Comparison of ENCODE assay signal across 14 cellular contexts in the genomic region with DNA sequence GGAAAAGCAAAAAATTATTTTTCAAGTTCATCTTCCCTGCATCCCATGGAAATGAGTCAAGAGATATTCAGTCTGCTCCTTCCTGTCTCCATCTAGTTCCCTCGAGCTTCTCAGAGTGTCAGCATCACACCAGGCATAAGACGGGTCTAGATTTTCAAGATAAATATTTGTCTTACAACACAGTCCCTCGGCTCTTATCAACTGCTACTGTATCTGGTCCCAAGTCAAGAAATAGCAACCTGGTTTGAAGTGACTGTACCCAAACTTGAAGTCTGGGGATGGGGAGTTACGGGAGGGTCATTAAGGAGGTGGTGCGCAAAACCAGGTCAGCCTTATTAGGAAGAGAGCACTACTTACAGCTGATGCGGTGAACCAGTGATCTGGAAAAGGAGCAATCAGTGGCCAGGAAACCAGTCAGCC. TPM values are rescaled to one million over a fixed set of nuclear protein-coding genes. Genes with fewer than 3 reads are reported as not detected.
DNase-seq lines count a peak whose midpoint lies in the region; ATAC-seq and TF ChIP-seq lines count a peak whose summit lies in the region.
"Had no signal": no experiment of that assay in that cellular context is flagged by ENCODE, and none has a peak within 500 bp of the region (broad histone marks: within the 10 kb centered on the region; RNA-seq: fewer than 3 reads in every experiment).

No MANE protein-coding gene starts in this region.

- DNase-seq in EH (ENCODE audit: low read depth) (peak; percentile 88), SK-N-SH (no peak), erythroblast (lab: John Stamatoyannopoulos, UW) (peak; percentile 43 to 56), non-pigmented ciliary epithelial cell (ENCODE audit: low read depth) (peak; percentile 84), GF-D8 (lab: John Stamatoyannopoulos, UW) (no peak), ecto neural progenitor cell (ENCODE audit: low spot score) (no peak), CD1c-positive myeloid dendritic cell (ENCODE audit: extremely low spot score) (no peak)
- DNase-seq: activated CD4-positive, alpha-beta T cell treated with anti-CD3 and anti-CD28 coated beads for 4 hours; activated naive CD8-positive, alpha-beta T cell treated with anti-CD3 and anti-CD28 coated beads, Interleukin-2, amount 10 ng/mL, durations not matched to agents 7 days and 5 days; DMS79; mucosa of descending colon; stimulated activated CD4-positive, alpha-beta T cell treated with anti-CD3 and anti-CD28 coated beads, Interleukin-15, amount 100 ng/mL, for 24 hours had no signal

- no peaks in the 10 kb centered on the region for H3K9me2 ChIP-seq in SK-N-SH

- H3K4me3 ChIP-seq in SK-N-SH (ENCODE audit: low read depth in 2 of 2, low read length in 1 of 2) = no peak overlapping the region
- H3K4me3 ChIP-seq: mucosa of descending colon had no signal

- no peaks in the 10 kb centered on the region for H3K27me3 ChIP-seq in SK-N-SH (ENCODE audit: insufficient read depth)

- H4K20me1 ChIP-seq in SK-N-SH (ENCODE audit: insufficient read depth) = no peaks in the 10 kb centered on the region; the same call in 1 of the 2 replicates

- peak in 1 of 2 experiments; percentile 19; a peak in 1 of 4 replicates for TF ChIP-seq EP300 in SK-N-SH (IDR thresholded peaks at IDR 0.05; ENCODE audit: borderline replicate concordance in 1 of 2, low read depth in 1 of 2, low read length in 1 of 2)

- TF ChIP-seq RAD21 in SK-N-SH (IDR thresholded peaks at IDR 0.05; ENCODE audit: low read length) = no peak

- no peak overlapping the region for H2AFZ ChIP-seq in SK-N-SH (ENCODE audit: low read depth)

- CTCF ChIA-PET in SK-N-SH (lab: Yijun Ruan, JAX) = interaction anchor here (1.6 to 3.0 kb wide), 3 partner anchors 54 to 57 kb away, joined by 3 to 22 read pairs (median 13); no protein-coding TSS in a partner anchor

- peaks cover 17% of the 10 kb centered on the region for H3F3A ChIP-seq in SK-N-SH (replicated peaks; ENCODE audit: insufficient read depth)

- peaks cover 99% of the 10 kb centered on the region for H3K79me2 ChIP-seq in SK-N-SH (ENCODE audit: insufficient read depth)

- TF ChIP-seq CTCF in SK-N-SH (IDR thresholded peaks at IDR 0.05) = no peak

- H3K27ac ChIP-seq in SK-N-SH (ENCODE audit: low read depth in 2 of 2, low read length in 1 of 2) = peak overlapping the region; percentile 16 to 93; a peak in 3 of 4 replicates

- POLR2A ChIA-PET in SK-N-SH (lab: Yijun Ruan, JAX) = no interaction called here

- H3K9ac ChIP-seq in SK-N-SH = peak overlapping the region; percentile 66; the same call in 1 of the 2 replicates

- 46% methylated on average over 6 of the region's 6 CpGs for WGBS in SK-N-SH (ENCODE audit: low lambda C conversion rate)

- H3K4me1 ChIP-seq in SK-N-SH (ENCODE audit: control insufficient read depth in 1 of 2, insufficient read depth in 2 of 2, low read depth in 1 of 2, low read length in 1 of 2) = peaks cover 17 to 22% of the 10 kb centered on the region in 2 experiments; a peak in 3 of 4 replicates

- no peak for TF ChIP-seq POLR2A in erythroblast (IDR thresholded peaks at IDR 0.05; ENCODE audit: low read length)

- no peaks in the 10 kb centered on the region for H3K9me3 ChIP-seq in SK-N-SH
- H3K9me3 ChIP-seq: mucosa of descending colon had no signal

- peaks cover 0 to 8% of the 10 kb centered on the region in 2 experiments for H3K36me3 ChIP-seq in SK-N-SH (replicated peaks in 1 of 2; ENCODE audit: control insufficient read depth in 1 of 2, insufficient read depth in 2 of 2, low read length in 1 of 2)

- H3K4me2 ChIP-seq in SK-N-SH = peak overlapping the region; percentile 56; the same call in 1 of the 2 replicates

- no peak for ATAC-seq in HG03342 (IDR thresholded peaks at IDR 0.05; ENCODE audit: unreplicated experiment)
- ATAC-seq: HCT116, mucosa of descending colon had no signal

TF ChIP-seq in SK-N-SH, 30 proteins besides CTCF, POLR2A, EP300 and RAD21:
- TF ChIP-seq TCF12 (IDR thresholded peaks at IDR 0.05) (peak; percentile 41), PBX3 (IDR thresholded peaks at IDR 0.05) (peak; percentile 24; the same call in 1 of the 2 replicates), YY1 (IDR thresholded peaks at IDR 0.05; ENCODE audit: low read depth) (no peak), FOSL2 (IDR thresholded peaks at IDR 0.05; ENCODE audit: borderline replicate concordance, low read depth) (0 out of 2 replicates have a peak, but pooled peaks have one; percentile 16), ELF1 (IDR thresholded peaks at IDR 0.05) (no peak)
- TF ChIP-seq, protein P1, sequence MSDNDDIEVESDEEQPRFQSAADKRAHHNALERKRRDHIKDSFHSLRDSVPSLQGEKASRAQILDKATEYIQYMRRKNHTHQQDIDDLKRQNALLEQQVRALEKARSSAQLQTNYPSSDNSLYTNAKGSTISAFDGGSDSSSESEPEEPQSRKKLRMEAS (IDR thresholded peaks at IDR 0.05; ENCODE audit: low read depth) = peak; percentile 43; the same call in 1 of the 2 replicates

RNA-seq across cellular contexts. Expression of gene ZMYND8, which starts 29.8 kb away (rescaled TPM):
- 20.6 and 25.3 TPM in 2 replicates for polyA plus RNA-seq in SK-N-SH (2012; rRNA removed)
- 19.5 and 20.5 TPM in 2 replicates for polyA plus RNA-seq in SK-N-SH (2012; cell fraction: cytosol; rRNA removed)
- 54.6 and 62.7 TPM in 2 replicates for polyA plus RNA-seq in SK-N-SH (2012; cell fraction: nucleus; rRNA removed)

Comparison
In these comparisons a context has a peak if more than half of its experiments do, and no peak if none do; other contexts are left out.
1. DNase-seq: peak in EH (single experiment), erythroblast (2 of 2) and non-pigmented ciliary epithelial cell (single experiment); none in SK-N-SH (single experiment), GF-D8 (single experiment), ecto neural progenitor cell (single experiment) and CD1c-positive myeloid dendritic cell (single experiment).